1 cellular context compared by ENCODE assay signal in the genomic region with DNA sequence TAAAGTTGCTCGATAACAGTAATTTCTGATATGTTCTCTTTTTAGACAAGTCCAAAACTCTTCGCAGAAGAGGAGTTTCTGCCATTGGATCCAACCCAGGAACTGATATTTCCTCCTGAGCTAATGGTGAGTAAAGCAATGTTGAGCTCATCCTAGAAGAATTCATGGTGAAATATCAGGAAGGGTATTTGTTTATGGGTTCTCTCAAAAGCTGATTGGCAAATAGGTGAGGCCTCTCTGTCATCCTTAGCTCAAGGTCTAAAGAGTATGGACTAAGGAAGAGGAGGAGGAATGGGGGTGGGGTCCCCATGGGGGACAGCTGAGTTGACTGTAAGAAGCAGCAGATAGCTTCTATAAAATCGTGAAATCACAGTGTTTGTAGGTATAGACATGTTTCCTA.
TF ChIP-seq lines count a peak whose summit lies in the region.

No MANE protein-coding gene starts in this region.

TF ChIP-seq in HepG2, 621 proteins besides CTCF, POLR2A, EP300 and RAD21 (continued from another document and continues in another):
- TF ChIP-seq ZNF614 (CRISPR knock-in tag; IDR thresholded peaks at IDR 0.05; ENCODE audit: borderline replicate concordance) (0 out of 2 replicates have a peak, but pooled peaks have one; percentile 50), HCFC1 (IDR thresholded peaks at IDR 0.05; ENCODE audit: low read depth, low read length) (no peak), HNF4A (CRISPR knock-in tag; IDR thresholded peaks at IDR 0.05) (peak; percentile 78), ZFP36L2 (CRISPR knock-in tag; IDR thresholded peaks at IDR 0.05) (no peak), ZNF552 (CRISPR knock-in tag; IDR thresholded peaks at IDR 0.05; ENCODE audit: borderline replicate concordance) (no peak), ZNF678 (CRISPR knock-in tag; IDR thresholded peaks at IDR 0.05) (no peak), AGO1 (IDR thresholded peaks at IDR 0.05; ENCODE audit: low read depth, low read length, poor library complexity, severe bottlenecking) (no peak), ZNF747 (CRISPR knock-in tag; IDR thresholded peaks at IDR 0.05; ENCODE audit: borderline replicate concordance) (no peak), SOX6 (IDR thresholded peaks at IDR 0.05) (no peak), SOX6 (CRISPR knock-in tag; IDR thresholded peaks at IDR 0.05) (peak; percentile 33; the same call in 1 of the 2 replicates), CEBPG (CRISPR knock-in tag; IDR thresholded peaks at IDR 0.05) (peak; percentile 32; the same call in 1 of the 2 replicates), FOXA3 (CRISPR knock-in tag; IDR thresholded peaks at IDR 0.05) (0 out of 2 replicates have a peak, but pooled peaks have one; percentile 25), THAP11 (CRISPR knock-in tag; IDR thresholded peaks at IDR 0.05) (0 out of 2 replicates have a peak, but pooled peaks have one; percentile 14), GABPA (IDR thresholded peaks at IDR 0.05; ENCODE audit: low read depth, low read length) (no peak), GABPA (CRISPR knock-in tag; IDR thresholded peaks at IDR 0.05; ENCODE audit: low read depth) (no peak; the same call in 1 of the 2 replicates), FOXC1 (CRISPR knock-in tag; IDR thresholded peaks at IDR 0.05; ENCODE audit: borderline replicate concordance) (no peak), STAT5B (CRISPR knock-in tag; IDR thresholded peaks at IDR 0.05) (no peak), CREM (IDR thresholded peaks at IDR 0.05) (peak; percentile 37), CREM (CRISPR knock-in tag; IDR thresholded peaks at IDR 0.05) (no peak), RAD51 (IDR thresholded peaks at IDR 0.05; ENCODE audit: borderline replicate concordance) (no peak), FOXP1 (IDR thresholded peaks at IDR 0.05) (no peak), FOXP1 (CRISPR knock-in tag; IDR thresholded peaks at IDR 0.05) (peak; percentile 67), MIER3 (CRISPR knock-in tag; IDR thresholded peaks at IDR 0.05; ENCODE audit: borderline replicate concordance) (0 out of 2 replicates have a peak, but pooled peaks have one; percentile 17), KAT8 (CRISPR knock-in tag; IDR thresholded peaks at IDR 0.05) (0 out of 2 replicates have a peak, but pooled peaks have one; percentile 32), FOXO1 (CRISPR knock-in tag; IDR thresholded peaks at IDR 0.05) (peak; percentile 29; the same call in 1 of the 2 replicates), CREB1 (IDR thresholded peaks at IDR 0.05) (no peak), CREB1 (CRISPR knock-in tag; IDR thresholded peaks at IDR 0.05) (peak; percentile 61), NCOA2 (CRISPR knock-in tag; IDR thresholded peaks at IDR 0.05) (peak; percentile 49; the same call in 1 of the 2 replicates), MED1 (CRISPR knock-in tag; IDR thresholded peaks at IDR 0.05) (peak; percentile 38; the same call in 1 of the 2 replicates), HNF4G (IDR thresholded peaks at IDR 0.05; ENCODE audit: borderline replicate concordance, low read depth, low read length) (peak; percentile 27; the same call in 1 of the 2 replicates), HNF4G (CRISPR knock-in tag; IDR thresholded peaks at IDR 0.05; ENCODE audit: borderline replicate concordance, low read depth) (no peak), ZFP41 (CRISPR knock-in tag; IDR thresholded peaks at IDR 0.05; ENCODE audit: borderline replicate concordance) (no peak), HMG20A (CRISPR knock-in tag; IDR thresholded peaks at IDR 0.05; ENCODE audit: borderline replicate concordance) (peak; percentile 64; the same call in 1 of the 2 replicates), THYN1 (CRISPR knock-in tag; IDR thresholded peaks at IDR 0.05; ENCODE audit: borderline replicate concordance, low read depth) (no peak), SP1 (IDR thresholded peaks at IDR 0.05) (no peak), SP1 (CRISPR knock-in tag; IDR thresholded peaks at IDR 0.05) (no peak), RARG (CRISPR knock-in tag; IDR thresholded peaks at IDR 0.05; ENCODE audit: low read depth) (no peak), GTF2F1 (IDR thresholded peaks at IDR 0.05; ENCODE audit: low read length) (no peak)
- TF ChIP-seq, protein P1, sequence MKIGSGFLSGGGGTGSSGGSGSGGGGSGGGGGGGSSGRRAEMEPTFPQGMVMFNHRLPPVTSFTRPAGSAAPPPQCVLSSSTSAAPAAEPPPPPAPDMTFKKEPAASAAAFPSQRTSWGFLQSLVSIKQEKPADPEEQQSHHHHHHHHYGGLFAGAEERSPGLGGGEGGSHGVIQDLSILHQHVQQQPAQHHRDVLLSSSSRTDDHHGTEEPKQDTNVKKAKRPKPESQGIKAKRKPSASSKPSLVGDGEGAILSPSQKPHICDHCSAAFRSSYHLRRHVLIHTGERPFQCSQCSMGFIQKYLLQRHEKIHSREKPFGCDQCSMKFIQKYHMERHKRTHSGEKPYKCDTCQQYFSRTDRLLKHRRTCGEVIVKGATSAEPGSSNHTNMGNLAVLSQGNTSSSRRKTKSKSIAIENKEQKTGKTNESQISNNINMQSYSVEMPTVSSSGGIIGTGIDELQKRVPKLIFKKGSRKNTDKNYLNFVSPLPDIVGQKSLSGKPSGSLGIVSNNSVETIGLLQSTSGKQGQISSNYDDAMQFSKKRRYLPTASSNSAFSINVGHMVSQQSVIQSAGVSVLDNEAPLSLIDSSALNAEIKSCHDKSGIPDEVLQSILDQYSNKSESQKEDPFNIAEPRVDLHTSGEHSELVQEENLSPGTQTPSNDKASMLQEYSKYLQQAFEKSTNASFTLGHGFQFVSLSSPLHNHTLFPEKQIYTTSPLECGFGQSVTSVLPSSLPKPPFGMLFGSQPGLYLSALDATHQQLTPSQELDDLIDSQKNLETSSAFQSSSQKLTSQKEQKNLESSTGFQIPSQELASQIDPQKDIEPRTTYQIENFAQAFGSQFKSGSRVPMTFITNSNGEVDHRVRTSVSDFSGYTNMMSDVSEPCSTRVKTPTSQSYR (CRISPR knock-in tag; IDR thresholded peaks at IDR 0.05; ENCODE audit: borderline replicate concordance), result peak; percentile 83; the same call in 1 of the 2 replicates
- TF ChIP-seq, protein P2, sequence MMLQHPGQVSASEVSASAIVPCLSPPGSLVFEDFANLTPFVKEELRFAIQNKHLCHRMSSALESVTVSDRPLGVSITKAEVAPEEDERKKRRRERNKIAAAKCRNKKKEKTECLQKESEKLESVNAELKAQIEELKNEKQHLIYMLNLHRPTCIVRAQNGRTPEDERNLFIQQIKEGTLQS (CRISPR knock-in tag; IDR thresholded peaks at IDR 0.05), result peak; percentile 55; the same call in 1 of the 2 replicates
- TF ChIP-seq, protein P3, sequence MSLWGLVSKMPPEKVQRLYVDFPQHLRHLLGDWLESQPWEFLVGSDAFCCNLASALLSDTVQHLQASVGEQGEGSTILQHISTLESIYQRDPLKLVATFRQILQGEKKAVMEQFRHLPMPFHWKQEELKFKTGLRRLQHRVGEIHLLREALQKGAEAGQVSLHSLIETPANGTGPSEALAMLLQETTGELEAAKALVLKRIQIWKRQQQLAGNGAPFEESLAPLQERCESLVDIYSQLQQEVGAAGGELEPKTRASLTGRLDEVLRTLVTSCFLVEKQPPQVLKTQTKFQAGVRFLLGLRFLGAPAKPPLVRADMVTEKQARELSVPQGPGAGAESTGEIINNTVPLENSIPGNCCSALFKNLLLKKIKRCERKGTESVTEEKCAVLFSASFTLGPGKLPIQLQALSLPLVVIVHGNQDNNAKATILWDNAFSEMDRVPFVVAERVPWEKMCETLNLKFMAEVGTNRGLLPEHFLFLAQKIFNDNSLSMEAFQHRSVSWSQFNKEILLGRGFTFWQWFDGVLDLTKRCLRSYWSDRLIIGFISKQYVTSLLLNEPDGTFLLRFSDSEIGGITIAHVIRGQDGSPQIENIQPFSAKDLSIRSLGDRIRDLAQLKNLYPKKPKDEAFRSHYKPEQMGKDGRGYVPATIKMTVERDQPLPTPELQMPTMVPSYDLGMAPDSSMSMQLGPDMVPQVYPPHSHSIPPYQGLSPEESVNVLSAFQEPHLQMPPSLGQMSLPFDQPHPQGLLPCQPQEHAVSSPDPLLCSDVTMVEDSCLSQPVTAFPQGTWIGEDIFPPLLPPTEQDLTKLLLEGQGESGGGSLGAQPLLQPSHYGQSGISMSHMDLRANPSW (CRISPR knock-in tag; IDR thresholded peaks at IDR 0.05; ENCODE audit: borderline replicate concordance), result no peak
- TF ChIP-seq, protein P4, sequence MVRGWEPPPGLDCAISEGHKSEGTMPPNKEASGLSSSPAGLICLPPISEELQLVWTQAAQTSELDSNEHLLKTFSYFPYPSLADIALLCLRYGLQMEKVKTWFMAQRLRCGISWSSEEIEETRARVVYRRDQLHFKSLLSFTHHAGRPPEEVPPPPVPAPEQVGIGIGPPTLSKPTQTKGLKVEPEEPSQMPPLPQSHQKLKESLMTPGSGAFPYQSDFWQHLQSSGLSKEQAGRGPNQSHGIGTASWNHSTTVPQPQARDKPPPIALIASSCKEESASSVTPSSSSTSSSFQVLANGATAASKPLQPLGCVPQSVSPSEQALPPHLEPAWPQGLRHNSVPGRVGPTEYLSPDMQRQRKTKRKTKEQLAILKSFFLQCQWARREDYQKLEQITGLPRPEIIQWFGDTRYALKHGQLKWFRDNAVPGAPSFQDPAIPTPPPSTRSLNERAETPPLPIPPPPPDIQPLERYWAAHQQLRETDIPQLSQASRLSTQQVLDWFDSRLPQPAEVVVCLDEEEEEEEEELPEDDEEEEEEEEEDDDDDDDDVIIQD (CRISPR knock-in tag; IDR thresholded peaks at IDR 0.05; ENCODE audit: low read depth), result peak; percentile 88; the same call in 1 of the 2 replicates
- TF ChIP-seq, protein P5, sequence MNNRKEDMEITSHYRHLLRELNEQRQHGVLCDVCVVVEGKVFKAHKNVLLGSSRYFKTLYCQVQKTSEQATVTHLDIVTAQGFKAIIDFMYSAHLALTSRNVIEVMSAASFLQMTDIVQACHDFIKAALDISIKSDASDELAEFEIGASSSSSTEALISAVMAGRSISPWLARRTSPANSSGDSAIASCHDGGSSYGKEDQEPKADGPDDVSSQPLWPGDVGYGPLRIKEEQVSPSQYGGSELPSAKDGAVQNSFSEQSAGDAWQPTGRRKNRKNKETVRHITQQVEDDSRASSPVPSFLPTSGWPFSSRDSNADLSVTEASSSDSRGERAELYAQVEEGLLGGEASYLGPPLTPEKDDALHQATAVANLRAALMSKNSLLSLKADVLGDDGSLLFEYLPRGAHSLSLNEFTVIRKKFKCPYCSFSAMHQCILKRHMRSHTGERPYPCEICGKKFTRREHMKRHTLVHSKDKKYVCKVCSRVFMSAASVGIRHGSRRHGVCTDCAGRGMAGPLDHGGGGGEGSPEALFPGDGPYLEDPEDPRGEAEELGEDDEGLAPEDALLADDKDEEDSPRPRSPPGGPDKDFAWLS (CRISPR knock-in tag; IDR thresholded peaks at IDR 0.05; ENCODE audit: borderline replicate concordance), result no peak
- TF ChIP-seq, protein P6, sequence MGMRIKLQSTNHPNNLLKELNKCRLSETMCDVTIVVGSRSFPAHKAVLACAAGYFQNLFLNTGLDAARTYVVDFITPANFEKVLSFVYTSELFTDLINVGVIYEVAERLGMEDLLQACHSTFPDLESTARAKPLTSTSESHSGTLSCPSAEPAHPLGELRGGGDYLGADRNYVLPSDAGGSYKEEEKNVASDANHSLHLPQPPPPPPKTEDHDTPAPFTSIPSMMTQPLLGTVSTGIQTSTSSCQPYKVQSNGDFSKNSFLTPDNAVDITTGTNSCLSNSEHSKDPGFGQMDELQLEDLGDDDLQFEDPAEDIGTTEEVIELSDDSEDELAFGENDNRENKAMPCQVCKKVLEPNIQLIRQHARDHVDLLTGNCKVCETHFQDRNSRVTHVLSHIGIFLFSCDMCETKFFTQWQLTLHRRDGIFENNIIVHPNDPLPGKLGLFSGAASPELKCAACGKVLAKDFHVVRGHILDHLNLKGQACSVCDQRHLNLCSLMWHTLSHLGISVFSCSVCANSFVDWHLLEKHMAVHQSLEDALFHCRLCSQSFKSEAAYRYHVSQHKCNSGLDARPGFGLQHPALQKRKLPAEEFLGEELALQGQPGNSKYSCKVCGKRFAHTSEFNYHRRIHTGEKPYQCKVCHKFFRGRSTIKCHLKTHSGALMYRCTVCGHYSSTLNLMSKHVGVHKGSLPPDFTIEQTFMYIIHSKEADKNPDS (CRISPR knock-in tag; IDR thresholded peaks at IDR 0.05), result no peak
- TF ChIP-seq, protein P7, sequence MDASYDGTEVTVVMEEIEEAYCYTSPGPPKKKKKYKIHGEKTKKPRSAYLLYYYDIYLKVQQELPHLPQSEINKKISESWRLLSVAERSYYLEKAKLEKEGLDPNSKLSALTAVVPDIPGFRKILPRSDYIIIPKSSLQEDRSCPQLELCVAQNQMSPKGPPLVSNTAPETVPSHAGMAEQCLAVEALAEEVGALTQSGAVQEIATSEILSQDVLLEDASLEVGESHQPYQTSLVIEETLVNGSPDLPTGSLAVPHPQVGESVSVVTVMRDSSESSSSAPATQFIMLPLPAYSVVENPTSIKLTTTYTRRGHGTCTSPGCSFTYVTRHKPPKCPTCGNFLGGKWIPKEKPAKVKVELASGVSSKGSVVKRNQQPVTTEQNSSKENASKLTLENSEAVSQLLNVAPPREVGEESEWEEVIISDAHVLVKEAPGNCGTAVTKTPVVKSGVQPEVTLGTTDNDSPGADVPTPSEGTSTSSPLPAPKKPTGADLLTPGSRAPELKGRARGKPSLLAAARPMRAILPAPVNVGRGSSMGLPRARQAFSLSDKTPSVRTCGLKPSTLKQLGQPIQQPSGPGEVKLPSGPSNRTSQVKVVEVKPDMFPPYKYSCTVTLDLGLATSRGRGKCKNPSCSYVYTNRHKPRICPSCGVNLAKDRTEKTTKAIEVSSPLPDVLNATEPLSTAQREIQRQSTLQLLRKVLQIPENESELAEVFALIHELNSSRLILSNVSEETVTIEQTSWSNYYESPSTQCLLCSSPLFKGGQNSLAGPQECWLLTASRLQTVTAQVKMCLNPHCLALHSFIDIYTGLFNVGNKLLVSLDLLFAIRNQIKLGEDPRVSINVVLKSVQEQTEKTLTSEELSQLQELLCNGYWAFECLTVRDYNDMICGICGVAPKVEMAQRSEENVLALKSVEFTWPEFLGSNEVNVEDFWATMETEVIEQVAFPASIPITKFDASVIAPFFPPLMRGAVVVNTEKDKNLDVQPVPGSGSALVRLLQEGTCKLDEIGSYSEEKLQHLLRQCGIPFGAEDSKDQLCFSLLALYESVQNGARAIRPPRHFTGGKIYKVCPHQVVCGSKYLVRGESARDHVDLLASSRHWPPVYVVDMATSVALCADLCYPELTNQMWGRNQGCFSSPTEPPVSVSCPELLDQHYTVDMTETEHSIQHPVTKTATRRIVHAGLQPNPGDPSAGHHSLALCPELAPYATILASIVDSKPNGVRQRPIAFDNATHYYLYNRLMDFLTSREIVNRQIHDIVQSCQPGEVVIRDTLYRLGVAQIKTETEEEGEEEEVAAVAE (CRISPR knock-in tag; IDR thresholded peaks at IDR 0.05; ENCODE audit: borderline replicate concordance), result 0 out of 2 replicates have a peak, but pooled peaks have one; percentile 28
- TF ChIP-seq, protein P8, sequence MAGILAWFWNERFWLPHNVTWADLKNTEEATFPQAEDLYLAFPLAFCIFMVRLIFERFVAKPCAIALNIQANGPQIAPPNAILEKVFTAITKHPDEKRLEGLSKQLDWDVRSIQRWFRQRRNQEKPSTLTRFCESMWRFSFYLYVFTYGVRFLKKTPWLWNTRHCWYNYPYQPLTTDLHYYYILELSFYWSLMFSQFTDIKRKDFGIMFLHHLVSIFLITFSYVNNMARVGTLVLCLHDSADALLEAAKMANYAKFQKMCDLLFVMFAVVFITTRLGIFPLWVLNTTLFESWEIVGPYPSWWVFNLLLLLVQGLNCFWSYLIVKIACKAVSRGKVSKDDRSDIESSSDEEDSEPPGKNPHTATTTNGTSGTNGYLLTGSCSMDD (CRISPR knock-in tag; IDR thresholded peaks at IDR 0.05), result no peak
